ENCODE assay signal across 1 cellular context in genomic region chr2:171687287-171688128, GRCh38.
TF ChIP-seq lines count a peak whose summit lies in the region.

Gene DYNC1I2, plus strand, starts transcription at chr2:171687469. Its CDS starts 2,687 bp downstream, at chr2:171690156.

TF ChIP-seq in HepG2, 621 proteins besides CTCF, POLR2A, EP300 and RAD21 (continued from another document and continues in another):
- TF ChIP-seq KDM6A (CRISPR knock-in tag; IDR thresholded peaks at IDR 0.05; ENCODE audit: low read depth), result no peak
- TF ChIP-seq SMARCE1 (IDR thresholded peaks at IDR 0.05; ENCODE audit: borderline replicate concordance), result no peak
- no peak for TF ChIP-seq ZNF260 (CRISPR knock-in tag; IDR thresholded peaks at IDR 0.05; ENCODE audit: borderline replicate concordance, low read depth)
- no peak for TF ChIP-seq MATR3 (CRISPR knock-in tag; IDR thresholded peaks at IDR 0.05)
- no peak for TF ChIP-seq ZNF382 (CRISPR knock-in tag; IDR thresholded peaks at IDR 0.05; ENCODE audit: borderline replicate concordance)
- peak; percentile 82 for TF ChIP-seq KDM4B (CRISPR knock-in tag; IDR thresholded peaks at IDR 0.05)
- TF ChIP-seq, protein P1, sequence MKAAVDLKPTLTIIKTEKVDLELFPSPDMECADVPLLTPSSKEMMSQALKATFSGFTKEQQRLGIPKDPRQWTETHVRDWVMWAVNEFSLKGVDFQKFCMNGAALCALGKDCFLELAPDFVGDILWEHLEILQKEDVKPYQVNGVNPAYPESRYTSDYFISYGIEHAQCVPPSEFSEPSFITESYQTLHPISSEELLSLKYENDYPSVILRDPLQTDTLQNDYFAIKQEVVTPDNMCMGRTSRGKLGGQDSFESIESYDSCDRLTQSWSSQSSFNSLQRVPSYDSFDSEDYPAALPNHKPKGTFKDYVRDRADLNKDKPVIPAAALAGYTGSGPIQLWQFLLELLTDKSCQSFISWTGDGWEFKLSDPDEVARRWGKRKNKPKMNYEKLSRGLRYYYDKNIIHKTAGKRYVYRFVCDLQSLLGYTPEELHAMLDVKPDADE (CRISPR knock-in tag; IDR thresholded peaks at IDR 0.05), result no peak
- peak; percentile 53 for TF ChIP-seq ZBTB20 (CRISPR knock-in tag; IDR thresholded peaks at IDR 0.05; ENCODE audit: borderline replicate concordance, low read depth)
- TF ChIP-seq, protein P2, sequence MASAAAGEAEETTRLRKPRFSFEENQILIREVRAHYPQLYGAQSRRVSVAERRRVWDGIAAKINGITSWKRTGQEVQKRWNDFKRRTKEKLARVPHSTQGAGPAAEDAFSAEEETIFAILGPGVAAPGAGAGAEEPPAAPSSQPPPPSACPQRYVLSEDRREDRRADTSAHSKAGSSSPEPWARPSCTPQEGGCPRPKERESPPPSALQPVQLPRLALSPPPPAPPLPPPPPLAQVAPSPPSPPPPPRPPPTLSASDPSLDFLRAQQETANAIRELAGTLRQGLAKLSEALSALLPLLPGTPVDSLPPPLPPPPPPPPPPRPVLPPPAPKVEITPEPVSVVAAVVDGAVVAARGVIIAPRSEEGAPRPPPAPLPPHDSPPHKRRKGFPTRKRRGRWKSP (CRISPR knock-in tag; IDR thresholded peaks at IDR 0.05), result 0 out of 2 replicates have a peak, but pooled peaks have one; percentile 60
- TF ChIP-seq ZNF160 (CRISPR knock-in tag; IDR thresholded peaks at IDR 0.05), result peak; percentile 87
- TF ChIP-seq PREB (CRISPR knock-in tag; IDR thresholded peaks at IDR 0.05), result no peak
- TF ChIP-seq, protein P3, sequence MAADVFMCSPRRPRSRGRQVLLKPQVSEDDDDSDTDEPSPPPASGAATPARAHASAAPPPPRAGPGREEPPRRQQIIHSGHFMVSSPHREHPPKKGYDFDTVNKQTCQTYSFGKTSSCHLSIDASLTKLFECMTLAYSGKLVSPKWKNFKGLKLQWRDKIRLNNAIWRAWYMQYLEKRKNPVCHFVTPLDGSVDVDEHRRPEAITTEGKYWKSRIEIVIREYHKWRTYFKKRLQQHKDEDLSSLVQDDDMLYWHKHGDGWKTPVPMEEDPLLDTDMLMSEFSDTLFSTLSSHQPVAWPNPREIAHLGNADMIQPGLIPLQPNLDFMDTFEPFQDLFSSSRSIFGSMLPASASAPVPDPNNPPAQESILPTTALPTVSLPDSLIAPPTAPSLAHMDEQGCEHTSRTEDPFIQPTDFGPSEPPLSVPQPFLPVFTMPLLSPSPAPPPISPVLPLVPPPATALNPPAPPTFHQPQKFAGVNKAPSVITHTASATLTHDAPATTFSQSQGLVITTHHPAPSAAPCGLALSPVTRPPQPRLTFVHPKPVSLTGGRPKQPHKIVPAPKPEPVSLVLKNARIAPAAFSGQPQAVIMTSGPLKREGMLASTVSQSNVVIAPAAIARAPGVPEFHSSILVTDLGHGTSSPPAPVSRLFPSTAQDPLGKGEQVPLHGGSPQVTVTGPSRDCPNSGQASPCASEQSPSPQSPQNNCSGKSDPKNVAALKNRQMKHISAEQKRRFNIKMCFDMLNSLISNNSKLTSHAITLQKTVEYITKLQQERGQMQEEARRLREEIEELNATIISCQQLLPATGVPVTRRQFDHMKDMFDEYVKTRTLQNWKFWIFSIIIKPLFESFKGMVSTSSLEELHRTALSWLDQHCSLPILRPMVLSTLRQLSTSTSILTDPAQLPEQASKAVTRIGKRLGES (CRISPR knock-in tag; IDR thresholded peaks at IDR 0.05; ENCODE audit: borderline replicate concordance), result no peak
- TF ChIP-seq RBAK (CRISPR knock-in tag; IDR thresholded peaks at IDR 0.05), result 0 out of 2 replicates have a peak, but pooled peaks have one; percentile 30
- TF ChIP-seq SIN3B (IDR thresholded peaks at IDR 0.05; ENCODE audit: low read length), result no peak; the same call in 1 of the 2 replicates
- TF ChIP-seq ZNF607 (CRISPR knock-in tag; IDR thresholded peaks at IDR 0.05; ENCODE audit: borderline replicate concordance), result peak; percentile 85
- TF ChIP-seq GTF3A (CRISPR knock-in tag; conservative IDR thresholded peaks at IDR 0.05), result peak; percentile 85; the same call in 1 of the 2 replicates
- TF ChIP-seq, protein P4, sequence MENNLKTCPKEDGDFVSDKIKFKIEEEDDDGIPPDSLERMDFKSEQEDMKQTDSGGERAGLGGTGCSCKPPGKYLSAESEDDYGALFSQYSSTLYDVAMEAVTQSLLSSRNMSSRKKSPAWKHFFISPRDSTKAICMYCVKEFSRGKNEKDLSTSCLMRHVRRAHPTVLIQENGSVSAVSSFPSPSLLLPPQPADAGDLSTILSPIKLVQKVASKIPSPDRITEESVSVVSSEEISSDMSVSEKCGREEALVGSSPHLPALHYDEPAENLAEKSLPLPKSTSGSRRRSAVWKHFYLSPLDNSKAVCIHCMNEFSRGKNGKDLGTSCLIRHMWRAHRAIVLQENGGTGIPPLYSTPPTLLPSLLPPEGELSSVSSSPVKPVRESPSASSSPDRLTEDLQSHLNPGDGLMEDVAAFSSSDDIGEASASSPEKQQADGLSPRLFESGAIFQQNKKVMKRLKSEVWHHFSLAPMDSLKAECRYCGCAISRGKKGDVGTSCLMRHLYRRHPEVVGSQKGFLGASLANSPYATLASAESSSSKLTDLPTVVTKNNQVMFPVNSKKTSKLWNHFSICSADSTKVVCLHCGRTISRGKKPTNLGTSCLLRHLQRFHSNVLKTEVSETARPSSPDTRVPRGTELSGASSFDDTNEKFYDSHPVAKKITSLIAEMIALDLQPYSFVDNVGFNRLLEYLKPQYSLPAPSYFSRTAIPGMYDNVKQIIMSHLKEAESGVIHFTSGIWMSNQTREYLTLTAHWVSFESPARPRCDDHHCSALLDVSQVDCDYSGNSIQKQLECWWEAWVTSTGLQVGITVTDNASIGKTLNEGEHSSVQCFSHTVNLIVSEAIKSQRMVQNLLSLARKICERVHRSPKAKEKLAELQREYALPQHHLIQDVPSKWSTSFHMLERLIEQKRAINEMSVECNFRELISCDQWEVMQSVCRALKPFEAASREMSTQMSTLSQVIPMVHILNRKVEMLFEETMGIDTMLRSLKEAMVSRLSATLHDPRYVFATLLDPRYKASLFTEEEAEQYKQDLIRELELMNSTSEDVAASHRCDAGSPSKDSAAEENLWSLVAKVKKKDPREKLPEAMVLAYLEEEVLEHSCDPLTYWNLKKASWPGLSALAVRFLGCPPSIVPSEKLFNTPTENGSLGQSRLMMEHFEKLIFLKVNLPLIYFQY (CRISPR knock-in tag; IDR thresholded peaks at IDR 0.05; ENCODE audit: borderline replicate concordance), result 0 out of 2 replicates have a peak, but pooled peaks have one; percentile 34
- peak; percentile 72 for TF ChIP-seq ZSCAN9 (CRISPR knock-in tag; IDR thresholded peaks at IDR 0.05; ENCODE audit: borderline replicate concordance)
- peak; percentile 95 for TF ChIP-seq KMT2B (CRISPR knock-in tag; IDR thresholded peaks at IDR 0.05)
- TF ChIP-seq ZNF441 (CRISPR knock-in tag; IDR thresholded peaks at IDR 0.05; ENCODE audit: borderline replicate concordance), result peak; percentile 78; the same call in 1 of the 2 replicates
- TF ChIP-seq SOX5 (CRISPR knock-in tag; IDR thresholded peaks at IDR 0.05; ENCODE audit: borderline replicate concordance), result 0 out of 2 replicates have a peak, but pooled peaks have one; percentile 4
- TF ChIP-seq, protein P5, sequence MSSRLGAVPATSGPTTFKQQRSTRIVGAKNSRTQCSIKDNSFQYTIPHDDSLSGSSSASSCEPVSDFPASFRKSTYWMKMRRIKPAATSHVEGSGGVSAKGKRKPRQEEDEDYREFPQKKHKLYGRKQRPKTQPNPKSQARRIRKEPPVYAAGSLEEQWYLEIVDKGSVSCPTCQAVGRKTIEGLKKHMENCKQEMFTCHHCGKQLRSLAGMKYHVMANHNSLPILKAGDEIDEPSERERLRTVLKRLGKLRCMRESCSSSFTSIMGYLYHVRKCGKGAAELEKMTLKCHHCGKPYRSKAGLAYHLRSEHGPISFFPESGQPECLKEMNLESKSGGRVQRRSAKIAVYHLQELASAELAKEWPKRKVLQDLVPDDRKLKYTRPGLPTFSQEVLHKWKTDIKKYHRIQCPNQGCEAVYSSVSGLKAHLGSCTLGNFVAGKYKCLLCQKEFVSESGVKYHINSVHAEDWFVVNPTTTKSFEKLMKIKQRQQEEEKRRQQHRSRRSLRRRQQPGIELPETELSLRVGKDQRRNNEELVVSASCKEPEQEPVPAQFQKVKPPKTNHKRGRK (CRISPR knock-in tag; IDR thresholded peaks at IDR 0.05), result no peak
- no peak for TF ChIP-seq ZNF850 (CRISPR knock-in tag; conservative IDR thresholded peaks at IDR 0.05)
- no peak for TF ChIP-seq ZNF589 (CRISPR knock-in tag; conservative IDR thresholded peaks at IDR 0.05)
- TF ChIP-seq CREBL2 (CRISPR knock-in tag; IDR thresholded peaks at IDR 0.05; ENCODE audit: borderline replicate concordance), result peak; percentile 29; the same call in 1 of the 2 replicates
- peak; percentile 90 for TF ChIP-seq REPIN1 (CRISPR knock-in tag; IDR thresholded peaks at IDR 0.05; ENCODE audit: borderline replicate concordance, low read depth)
- TF ChIP-seq GMEB2 (CRISPR knock-in tag; IDR thresholded peaks at IDR 0.05; ENCODE audit: low read depth), result peak; percentile 86
- TF ChIP-seq MTA1 (CRISPR knock-in tag; IDR thresholded peaks at IDR 0.05; ENCODE audit: borderline replicate concordance), result peak; percentile 90
- TF ChIP-seq ZFX (CRISPR knock-in tag; IDR thresholded peaks at IDR 0.05; ENCODE audit: low read depth), result peak; percentile 97
- no peak for TF ChIP-seq ZNF552 (CRISPR knock-in tag; IDR thresholded peaks at IDR 0.05; ENCODE audit: borderline replicate concordance)
- TF ChIP-seq FOSL2 (CRISPR knock-in tag; IDR thresholded peaks at IDR 0.05), result peak; percentile 87
- TF ChIP-seq NR2F1 (CRISPR knock-in tag; IDR thresholded peaks at IDR 0.05), result peak in 1 of 2 experiments; percentile 65; a peak in 2 of 4 replicates
- no peak for TF ChIP-seq ONECUT2 (CRISPR knock-in tag; IDR thresholded peaks at IDR 0.05)
- TF ChIP-seq MAX (IDR thresholded peaks at IDR 0.05), result peak; percentile 64
- TF ChIP-seq ETV5 (CRISPR knock-in tag; IDR thresholded peaks at IDR 0.05; ENCODE audit: borderline replicate concordance), result peak; percentile 74; the same call in 1 of the 2 replicates
- peak; percentile 61 for TF ChIP-seq POGZ (CRISPR knock-in tag; IDR thresholded peaks at IDR 0.05)
- TF ChIP-seq ZMYM3 (CRISPR knock-in tag; IDR thresholded peaks at IDR 0.05), result no peak
- no peak for TF ChIP-seq ATRX (CRISPR knock-in tag; IDR thresholded peaks at IDR 0.05; ENCODE audit: borderline replicate concordance)
- peak; percentile 92 for TF ChIP-seq POLR2G (IDR thresholded peaks at IDR 0.05; ENCODE audit: low read depth, low read length)
- 0 out of 2 replicates have a peak, but pooled peaks have one; percentile 15 for TF ChIP-seq ERF (CRISPR knock-in tag; IDR thresholded peaks at IDR 0.05)
